8 cellular contexts compared by ENCODE assay signal in genomic region chrX:47361538-47362511, GRCh38. TPM values are rescaled to one million over a fixed set of nuclear protein-coding genes. Genes with fewer than 3 reads are reported as not detected.
DNase-seq lines count a peak whose midpoint lies in the region; ATAC-seq lines count a peak whose summit lies in the region.

No MANE protein-coding gene starts in this region.

- no peak overlapping the region for H3K9ac ChIP-seq in neuronal stem cell (ENCODE audit: low read depth, low read length, poor library complexity)

- peak overlapping the region; percentile 29 to 79 for H3K4me3 ChIP-seq in neuronal stem cell (ENCODE audit: low read length in 2 of 2)

- H3K23ac ChIP-seq in neuronal stem cell (ENCODE audit: low read depth, low read length, poor library complexity), result no peak overlapping the region

- H3K18ac ChIP-seq in neuronal stem cell (ENCODE audit: low read length), result no peak overlapping the region

- H3K9me3 Mint-ChIP-seq in activated T-helper 1 cell treated with anti-CD3 and anti-CD28 coated beads, Interleukin-12 subunit alpha, Interleukin-12 subunit beta, Interleukin-2, Interleukin-4 antibody, amounts not matched to agents 30 ng/mL and 10 ng/mL and 1 ng/mL, durations not matched to agents 14 hours and 24 hours and 36 hours, result peaks cover 6% of the 10 kb centered on the region

- ATAC-seq in GM19328 (IDR thresholded peaks at IDR 0.05; ENCODE audit: unreplicated experiment) (peak; percentile 89), HG03280 (IDR thresholded peaks at IDR 0.05; ENCODE audit: unreplicated experiment) (peak; percentile 82), Right ventricle myocardium superior (ENCODE audit: poor library complexity) (peak; percentile 93)

- no peaks in the 10 kb centered on the region for H3K36me3 ChIP-seq in neuronal stem cell (replicated peaks in 1 of 2; ENCODE audit: control insufficient read depth in 2 of 2, insufficient read depth in 2 of 2, low read length in 2 of 2)

- WGBS in neuronal stem cell (ENCODE audit: extremely low coverage in 2 of 2, insufficient read length in 2 of 2, insufficient replicate concordance in 1 of 2), 2 donors, result no CpG with 5 or more reads among the region's 13 CpGs

- no peak overlapping the region for H2BK120ac ChIP-seq in neuronal stem cell (ENCODE audit: low read depth, low read length)

- intact Hi-C loops in Right ventricle myocardium superior (cut with DNase I), result no loop called here
- intact Hi-C loops in activated T-helper 1 cell treated with anti-CD3 and anti-CD28 coated beads, Interleukin-12 subunit alpha, Interleukin-12 subunit beta, Interleukin-2, Interleukin-4 antibody, amounts not matched to agents 30 ng/mL and 10 ng/mL and 1 ng/mL, durations not matched to agents 14 hours and 24 hours and 36 hours (cut with micrococcal nuclease), result no loop called here

- no peak overlapping the region for H3K4me3 Mint-ChIP-seq in activated T-helper 1 cell treated with anti-CD3 and anti-CD28 coated beads, Interleukin-12 subunit alpha, Interleukin-12 subunit beta, Interleukin-2, Interleukin-4 antibody, amounts not matched to agents 30 ng/mL and 10 ng/mL and 1 ng/mL, durations not matched to agents 14 hours and 24 hours and 36 hours

- H3K27ac ChIP-seq in neuronal stem cell (replicated peaks; ENCODE audit: low read length), result peak overlapping the region; percentile 98

- no peak overlapping the region for H4K8ac ChIP-seq in neuronal stem cell (ENCODE audit: low read depth, low read length)

- H3K4me2 ChIP-seq in neuronal stem cell (ENCODE audit: insufficient read depth, low read length, poor library complexity, severe bottlenecking), result no peak overlapping the region

- peaks cover 11% of the 10 kb centered on the region for H3K4me1 Mint-ChIP-seq in activated T-helper 1 cell treated with anti-CD3 and anti-CD28 coated beads, Interleukin-12 subunit alpha, Interleukin-12 subunit beta, Interleukin-2, Interleukin-4 antibody, amounts not matched to agents 30 ng/mL and 10 ng/mL and 1 ng/mL, durations not matched to agents 14 hours and 24 hours and 36 hours (ENCODE audit: low read depth)

- H3K4ac ChIP-seq in neuronal stem cell (ENCODE audit: low read length), result no peak overlapping the region

- no peaks in the 10 kb centered on the region for H3K27me3 ChIP-seq in neuronal stem cell (ENCODE audit: control insufficient read depth in 3 of 3, insufficient read depth in 3 of 3, low read depth in 1 of 3, low read length in 3 of 3)

- peaks cover 2% of the 10 kb centered on the region for H3K36me3 Mint-ChIP-seq in activated T-helper 1 cell treated with anti-CD3 and anti-CD28 coated beads, Interleukin-12 subunit alpha, Interleukin-12 subunit beta, Interleukin-2, Interleukin-4 antibody, amounts not matched to agents 30 ng/mL and 10 ng/mL and 1 ng/mL, durations not matched to agents 14 hours and 24 hours and 36 hours (ENCODE audit: low read depth)

- H3K4me1 ChIP-seq in neuronal stem cell (ENCODE audit: control insufficient read depth in 2 of 2, insufficient read depth in 1 of 2, low read depth in 1 of 2, low read length in 2 of 2), result no peaks in the 10 kb centered on the region

- H2AK5ac ChIP-seq in neuronal stem cell (ENCODE audit: low read depth, low read length), result no peak overlapping the region

- no peak overlapping the region for H2BK15ac ChIP-seq in neuronal stem cell (ENCODE audit: low read length)

- H2BK12ac ChIP-seq in neuronal stem cell (ENCODE audit: low read length), result no peak overlapping the region

- H3K9me3 ChIP-seq in neuronal stem cell (replicated peaks in 1 of 2; ENCODE audit: control insufficient read depth in 2 of 2, insufficient read depth in 1 of 2, low read depth in 1 of 2, low read length in 2 of 2), result no peaks in the 10 kb centered on the region

- H2AFZ ChIP-seq in neuronal stem cell (ENCODE audit: low read length), result peak overlapping the region; percentile 57

- no peaks in the 10 kb centered on the region for H3K27me3 Mint-ChIP-seq in activated T-helper 1 cell treated with anti-CD3 and anti-CD28 coated beads, Interleukin-12 subunit alpha, Interleukin-12 subunit beta, Interleukin-2, Interleukin-4 antibody, amounts not matched to agents 30 ng/mL and 10 ng/mL and 1 ng/mL, durations not matched to agents 14 hours and 24 hours and 36 hours (ENCODE audit: insufficient read depth)

- peak; percentile 99 for DNase-seq in DMS 273 (lab: John Stamatoyannopoulos, UW; ENCODE audit: unreplicated experiment)
- peak; percentile 87 for DNase-seq in NCI-H510A treated with DMSO at 0.1 percent for 48 hours (lab: John Stamatoyannopoulos, UW)
- peak; percentile 71 for DNase-seq in amniotic stem cell (lab: John Stamatoyannopoulos, UW)
- DNase-seq in Right ventricle myocardium superior, result peak; percentile 81
- DNase-seq in neuronal stem cell (ENCODE audit: low spot score), result peak; percentile 86
- DNase-seq in activated T-helper 1 cell treated with anti-CD3 and anti-CD28 coated beads, Interleukin-12 subunit alpha, Interleukin-12 subunit beta, Interleukin-2, Interleukin-4 antibody, amounts not matched to agents 30 ng/mL and 10 ng/mL and 1 ng/mL, durations not matched to agents 14 hours and 24 hours and 36 hours (ENCODE audit: low spot score), result no peak

- H3K27ac Mint-ChIP-seq in activated T-helper 1 cell treated with anti-CD3 and anti-CD28 coated beads, Interleukin-12 subunit alpha, Interleukin-12 subunit beta, Interleukin-2, Interleukin-4 antibody, amounts not matched to agents 30 ng/mL and 10 ng/mL and 1 ng/mL, durations not matched to agents 14 hours and 24 hours and 36 hours, result no peak overlapping the region

- no peak overlapping the region for H2BK5ac ChIP-seq in neuronal stem cell (ENCODE audit: low read length)

- no peaks in the 10 kb centered on the region for H3K79me1 ChIP-seq in neuronal stem cell (ENCODE audit: low read depth, low read length)

- no peak overlapping the region for H3K14ac ChIP-seq in neuronal stem cell (ENCODE audit: low read length)

- no peak overlapping the region for H4K91ac ChIP-seq in neuronal stem cell (ENCODE audit: low read depth, low read length, poor library complexity)

RNA-seq across cellular contexts. Expression of gene ZNF157, which starts 8.6 kb away (rescaled TPM):
- total RNA-seq in Right ventricle myocardium superior, result not detected
- polyA plus RNA-seq in neuronal stem cell (2013, experiment 1 of 2), result 0.56 TPM
- 0.65 TPM for polyA plus RNA-seq in neuronal stem cell (2013, experiment 2 of 2)
- 0.34 and 0.49 TPM in 2 replicates for total RNA-seq in activated T-helper 1 cell treated with anti-CD3 and anti-CD28 coated beads, Interleukin-12 subunit alpha, Interleukin-12 subunit beta, Interleukin-2, Interleukin-4 antibody, amounts not matched to agents 30 ng/mL and 10 ng/mL and 1 ng/mL, durations not matched to agents 14 hours and 24 hours and 36 hours
